Comparison of ENCODE assay signal across 8 cellular contexts in genomic region chr3:50550079-50550736, GRCh38. TPM values are rescaled to one million over a fixed set of nuclear protein-coding genes. Genes with fewer than 3 reads are reported as not detected.
DNase-seq lines count a peak whose midpoint lies in the region; ATAC-seq, FAIRE-seq and TF ChIP-seq lines count a peak whose summit lies in the region.

No MANE protein-coding gene starts in this region.

- peak; percentile 73 for FAIRE-seq in GM12892 (lab: Jason Lieb, UNC)

- peak; percentile 72 for TF ChIP-seq CTCF in foreskin keratinocyte (conservative IDR thresholded peaks at IDR 0.05)

- in situ Hi-C loops in ACHN (cut with HindIII; ENCODE audit: low pct_ligation_motif_present, low pct_unique_long_range_greater_than_20kb, low sequenced_read_pairs) = no loop called here

- no peak for TF ChIP-seq POLR2A in GM12892 (IDR thresholded peaks at IDR 0.05; ENCODE audit: low read depth, low read length)

- intact Hi-C loops in posterior cingulate gyrus (cut with DNase I) = loop anchor here (5.0 kb wide), 1 partner anchor 178 kb away; no protein-coding TSS in a partner anchor

- ATAC-seq in foreskin keratinocyte (peak; percentile 36), HG03135 (IDR thresholded peaks at IDR 0.05; ENCODE audit: unreplicated experiment) (no peak)

- DNase-seq in ACHN (peak; percentile 39), GM12892 (ENCODE audit: insufficient read length) (peak; percentile 71), OCI-M1 (lab: John Stamatoyannopoulos, UW) (peak; percentile 69), foreskin keratinocyte (no peak), posterior cingulate gyrus (peak in 7 of 10 donors; percentile 46 to 90 (median 64)), NCI-H1436 treated with DMSO at 0.1 percent for 48 hours (lab: John Stamatoyannopoulos, UW) (no peak)
- peak; percentile 29 to 36 for DNase-seq in activated T-helper 1 cell treated with anti-CD3 and anti-CD28 coated beads, Interleukin-2, amount 50 U/mL, for 16 hours (ENCODE audit: low read depth in 1 of 2, low spot score in 1 of 2)

- peaks cover 21% of the 10 kb centered on the region for H3K27me3 ChIP-seq in foreskin keratinocyte

- H3K27ac ChIP-seq in foreskin keratinocyte = no peak overlapping the region

- H3K4me1 ChIP-seq in foreskin keratinocyte = no peaks in the 10 kb centered on the region

RNA-seq across cellular contexts. Expression of gene C3orf18, which starts 17.3 kb away (rescaled TPM):
- 1.9 TPM for polyA plus RNA-seq in GM12892 (2012; ENCODE audit: missing spikeins)
- 5.0 and 5.4 TPM in 2 replicates for total RNA-seq in foreskin keratinocyte
- polyA plus RNA-seq in foreskin keratinocyte = 3.8 and 4.0 TPM in 2 replicates

RNA-seq across cellular contexts. Expression of gene HEMK1, which starts 19.1 kb away (rescaled TPM):
- polyA plus RNA-seq in GM12892 (2012; ENCODE audit: missing spikeins) = 15.1 TPM
- total RNA-seq in foreskin keratinocyte = 20.5 and 24.5 TPM in 2 replicates
- polyA plus RNA-seq in foreskin keratinocyte = 23.5 and 26.5 TPM in 2 replicates

RNA-seq across cellular contexts. Expression of gene CACNA2D2, which starts 46.8 kb away (rescaled TPM):
- not detected for polyA plus RNA-seq in GM12892 (2012; ENCODE audit: missing spikeins)
- total RNA-seq in foreskin keratinocyte = 0.04 TPM in 1 of 2 replicates, not detected in the other
- 0.02 TPM in 1 of 2 replicates, not detected in the other for polyA plus RNA-seq in foreskin keratinocyte

Comparison
In these comparisons a context has a peak if more than half of its experiments do, and no peak if none do; other contexts are left out.
1. DNase-seq: peak in ACHN (single experiment), GM12892 (single experiment), OCI-M1 (single experiment), activated T-helper 1 cell treated with anti-CD3 and anti-CD28 coated beads, Interleukin-2, amount 50 U/mL, for 16 hours (2 of 2) and posterior cingulate gyrus (7 of 10); none in foreskin keratinocyte (0 of 2) and NCI-H1436 treated with DMSO at 0.1 percent for 48 hours (single experiment).